ENCODE assay signal across 18 cellular contexts in the genomic region with DNA sequence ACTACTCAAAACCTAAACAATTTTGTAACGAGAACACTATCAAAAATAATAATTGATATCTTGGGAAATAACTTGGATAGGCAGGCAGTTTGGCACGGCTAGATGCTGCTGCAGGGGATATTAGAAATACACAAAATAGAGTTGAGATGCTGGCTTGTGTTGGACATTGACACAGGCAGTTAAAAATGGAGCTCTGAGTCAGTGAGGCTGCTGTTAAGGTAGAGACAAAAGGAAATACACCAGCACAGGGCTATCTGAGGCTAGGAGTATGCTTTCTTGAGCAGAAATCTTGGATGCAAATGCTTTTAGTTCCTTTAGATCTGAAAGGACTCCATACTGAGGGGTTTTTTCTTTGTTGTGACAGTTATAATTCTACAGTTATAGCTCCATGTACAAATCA.
"Had no signal": no experiment of that assay in that cellular context is flagged by ENCODE, and none has a peak within 500 bp of the region (broad histone marks: within the 10 kb centered on the region; RNA-seq: fewer than 3 reads in every experiment).

No MANE protein-coding gene starts in this region.

- H3K27me3 ChIP-seq: colonic mucosa, tibial nerve had no signal

- H3K4me3 Mint-ChIP-seq: brain; nephron progenitor cell; stimulated activated naive CD8-positive, alpha-beta T cell treated with anti-CD3 and anti-CD28 coated beads, Interleukin-15, Interleukin-2, amounts not matched to agents 100 ng/mL and 50 ng/mL, for 24 hours; T-cell had no signal

- H3K4me3 ChIP-seq: colonic mucosa, tibial nerve had no signal

- DNase-seq: activated CD4-positive, alpha-beta T cell treated with anti-CD3 and anti-CD28 coated beads, Interleukin-2, amount 50 U/mL, for 1 hour; activated naive CD4-positive, alpha-beta T cell treated with Interleukin-2 at 50 U/mL for 16 hours; anterior cingulate cortex; central memory CD4-positive, alpha-beta T cell; colonic mucosa; erythroblast; foreskin melanocyte; nephron progenitor cell; nucleus accumbens; posterior cingulate gyrus; retina; stimulated activated CD4-positive, alpha-beta T cell treated with anti-CD3 and anti-CD28 coated beads, Interleukin-2, amount 100 ng/mL, for 24 hours; T-cell had no signal

- H3K27ac ChIP-seq: colonic mucosa, tibial nerve had no signal

- H3K4me1 ChIP-seq: colonic mucosa, tibial nerve had no signal

- H3K9me3 Mint-ChIP-seq: brain; stimulated activated naive CD8-positive, alpha-beta T cell treated with anti-CD3 and anti-CD28 coated beads, Interleukin-15, Interleukin-2, amounts not matched to agents 100 ng/mL and 50 ng/mL, for 24 hours; T-cell had no signal

- H3K4me1 Mint-ChIP-seq: brain, nephron progenitor cell had no signal

- H3K27me3 Mint-ChIP-seq: brain; stimulated activated naive CD8-positive, alpha-beta T cell treated with anti-CD3 and anti-CD28 coated beads, Interleukin-15, Interleukin-2, amounts not matched to agents 100 ng/mL and 50 ng/mL, for 24 hours; T-cell had no signal

- ATAC-seq: activated CD4-positive, CD25-positive, alpha-beta regulatory T cell treated with anti-CD3 and anti-CD28 coated beads, Interleukin-2, amount 50 U/mL, for 24 hours; SK-N-SH treated with all-trans-retinoic acid at 6 μM for 48 hours; T-cell had no signal

- H3K36me3 ChIP-seq: colonic mucosa had no signal

- H3K9me3 ChIP-seq: colonic mucosa, tibial nerve had no signal

- H3K27ac Mint-ChIP-seq: brain; nephron progenitor cell; stimulated activated naive CD8-positive, alpha-beta T cell treated with anti-CD3 and anti-CD28 coated beads, Interleukin-15, Interleukin-2, amounts not matched to agents 100 ng/mL and 50 ng/mL, for 24 hours had no signal
